Comparison of ENCODE assay signal across 8 cellular contexts in genomic region chr12:6430990-6431353, GRCh38. TPM values are rescaled to one million over a fixed set of nuclear protein-coding genes. Genes with fewer than 3 reads are reported as not detected.
DNase-seq lines count a peak whose midpoint lies in the region; ATAC-seq and TF ChIP-seq lines count a peak whose summit lies in the region.

No MANE protein-coding gene starts in this region.

- H3K4me3 ChIP-seq in breast epithelium, result peak overlapping the region in 1 of 3 donors; percentile 58
- H3K4me3 ChIP-seq in adipocyte (ENCODE audit: low read length), result peak overlapping the region; percentile 68
- peak overlapping the region; percentile 17 for H3K4me3 ChIP-seq in lower lobe of right lung

- H3K4me1 ChIP-seq in breast epithelium, result peaks cover 0 to 3% of the 10 kb centered on the region in 2 donors
- peaks cover 19% of the 10 kb centered on the region for H3K4me1 ChIP-seq in adipocyte (ENCODE audit: control insufficient read depth, insufficient read depth, low read length)
- H3K4me1 ChIP-seq in lower lobe of right lung, result peaks cover 13% of the 10 kb centered on the region

- intact Hi-C loops in MCF 10A (cut with micrococcal nuclease), result loop anchor here (1.0 kb wide), 2 partner anchors 20 to 103 kb away; partner anchors contain the start of gene GAPDH
- intact Hi-C loops in breast epithelium (cut with DNase I; ENCODE audit: low total_unique reads), result no loop called here
- intact Hi-C loops in lower lobe of right lung (cut with DNase I), result no loop called here

- BruUV-seq in MCF 10A (replicated peaks; lab: Mats Ljungman, UMichigan), result no TSS peak

- DNase-seq in MCF 10A (ENCODE audit: unreplicated experiment), result no peak
- DNase-seq in breast epithelium (ENCODE audit: low spot score in 2 of 2), result no peak
- no peak for DNase-seq in adipocyte (ENCODE audit: low read depth)
- no peak for DNase-seq in lower lobe of right lung
- no peak for DNase-seq in type B pancreatic cell (ENCODE audit: extremely low spot score, unreplicated experiment)
- DNase-seq in NCI-H1436 treated with DMSO at 0.1 percent for 48 hours (lab: John Stamatoyannopoulos, UW), result no peak
- DNase-seq in NCI-H128 (lab: John Stamatoyannopoulos, UW; ENCODE audit: unreplicated experiment), result no peak
- DNase-seq in HT-29 (ENCODE audit: low spot score), result no peak

- H3K27me3 Mint-ChIP-seq in MCF 10A (ENCODE audit: insufficient read depth, unreplicated experiment) (no peaks in the 10 kb centered on the region), type B pancreatic cell (peaks cover 8% of the 10 kb centered on the region)

- peak overlapping the region; percentile 77 for H3K9ac ChIP-seq in adipocyte (ENCODE audit: low read length)

- TF ChIP-seq POLR2A in breast epithelium (IDR thresholded peaks at IDR 0.05), result no peak

- H3K27ac ChIP-seq in breast epithelium (peak overlapping the region in 1 of 2 donors; percentile 80), lower lobe of right lung (peak overlapping the region; percentile 52)

- H3K27ac Mint-ChIP-seq in MCF 10A (ENCODE audit: low read depth, unreplicated experiment) (peak overlapping the region; percentile 81), type B pancreatic cell (peak overlapping the region; percentile 73)

- H3K9me3 ChIP-seq in breast epithelium (no peaks in the 10 kb centered on the region), adipocyte (ENCODE audit: control insufficient read depth, low read length) (no peaks in the 10 kb centered on the region), lower lobe of right lung (no peaks in the 10 kb centered on the region)

- POLR2A ChIA-PET in MCF 10A (lab: Yijun Ruan, JAX), result interaction anchor here (0.8 to 2.2 kb wide), 2 partner anchors 20 to 108 kb away, joined by 5 to 6 read pairs; partner anchors contain the start of gene TAPBPL

- H3K36me3 Mint-ChIP-seq in MCF 10A (ENCODE audit: insufficient read depth, unreplicated experiment) (no peaks in the 10 kb centered on the region), type B pancreatic cell (peaks cover 3% of the 10 kb centered on the region)

- H3K9me3 Mint-ChIP-seq in MCF 10A (ENCODE audit: unreplicated experiment), result no peaks in the 10 kb centered on the region
- no peaks in the 10 kb centered on the region for H3K9me3 Mint-ChIP-seq in type B pancreatic cell

- H3K36me3 ChIP-seq in breast epithelium (no peaks in the 10 kb centered on the region), adipocyte (ENCODE audit: control insufficient read depth, insufficient read depth, low read length, severe bottlenecking) (no peaks in the 10 kb centered on the region), lower lobe of right lung (no peaks in the 10 kb centered on the region)

- TF ChIP-seq CTCF in MCF 10A (IDR thresholded peaks at IDR 0.05; ENCODE audit: unreplicated experiment) (no peak), breast epithelium (IDR thresholded peaks at IDR 0.05) (no peak), lower lobe of right lung (IDR thresholded peaks at IDR 0.05) (no peak), type B pancreatic cell (conservative IDR thresholded peaks at IDR 0.05) (no peak)

- H3K27me3 ChIP-seq in breast epithelium, result no peaks in the 10 kb centered on the region
- H3K27me3 ChIP-seq in adipocyte (replicated peaks; ENCODE audit: control insufficient read depth, insufficient read depth, low read length), result no peaks in the 10 kb centered on the region
- H3K27me3 ChIP-seq in lower lobe of right lung (ENCODE audit: low read depth), result no peaks in the 10 kb centered on the region

- peaks cover 17% of the 10 kb centered on the region for H3K4me1 Mint-ChIP-seq in MCF 10A (ENCODE audit: insufficient read depth, unreplicated experiment)
- peaks cover 11% of the 10 kb centered on the region for H3K4me1 Mint-ChIP-seq in type B pancreatic cell (ENCODE audit: unreplicated experiment)

- peak overlapping the region; percentile 60 for H3K4me3 Mint-ChIP-seq in MCF 10A (ENCODE audit: unreplicated experiment)
- no peak overlapping the region for H3K4me3 Mint-ChIP-seq in type B pancreatic cell

- CTCF ChIA-PET in MCF 10A (lab: Yijun Ruan, JAX), result interaction anchor here (1.1 kb wide), 1 partner anchor 34 kb away, joined by 4 read pairs; no protein-coding TSS in a partner anchor

- peak in 1 of 2 donors; percentile 55 for ATAC-seq in lower lobe of right lung

RNA-seq across cellular contexts. Expression of gene CD27, which starts 13.8 kb away (rescaled TPM):
- total RNA-seq in MCF 10A (2022) (not detected in 2 replicates), breast epithelium (1 to 10 TPM in 2 of 3 donors, under 1 TPM in 1; 0.64 to 4.3 (median 2.6) TPM), lower lobe of right lung (2.3 TPM), type B pancreatic cell (ENCODE audit: low replicate concordance) (not detected in 2 replicates)
- 0.23 TPM in 1 of 2 replicates, not detected in the other for total RNA-seq in HT-29 (2014; rRNA removed; shearing (Covaris generic))

RNA-seq across cellular contexts. Expression of gene TAPBPL, which starts 20.9 kb away (rescaled TPM):
- total RNA-seq in MCF 10A (2022) (8.1 and 9.3 TPM in 2 replicates), breast epithelium (10 to 100 TPM; 16.5 to 24.6 (median 22.9) TPM), lower lobe of right lung (32.4 TPM), type B pancreatic cell (ENCODE audit: low replicate concordance) (12.4 and 21.1 TPM in 2 replicates)
- total RNA-seq in HT-29 (2014; rRNA removed; shearing (Covaris generic)), result 9.6 and 11.0 TPM in 2 replicates

RNA-seq across cellular contexts. Expression of gene VAMP1, which starts 39.5 kb away (rescaled TPM):
- 2.5 and 2.9 TPM in 2 replicates for total RNA-seq in MCF 10A (2022)
- total RNA-seq in breast epithelium, result 10 to 100 TPM in 2 of 3 donors, 1 to 10 TPM in 1; 8.2 to 12.5 (median 11.1) TPM
- 6.8 TPM for total RNA-seq in lower lobe of right lung
- total RNA-seq in type B pancreatic cell (ENCODE audit: low replicate concordance), result 10.1 and 12.7 TPM in 2 replicates
- 11.5 and 23.0 TPM in 2 replicates for total RNA-seq in HT-29 (2014; rRNA removed; shearing (Covaris generic))

RNA-seq across cellular contexts. Expression of gene LTBR, which starts 47.0 kb away (rescaled TPM):
- total RNA-seq in MCF 10A (2022) (158 and 169 TPM in 2 replicates), breast epithelium (100 to 1,000 TPM in 2 of 3 donors, 10 to 100 TPM in 1; 90.1 to 115 (median 108) TPM), lower lobe of right lung (122 TPM), type B pancreatic cell (ENCODE audit: low replicate concordance) (18.5 and 98.5 TPM in 2 replicates)
- 176 and 234 TPM in 2 replicates for total RNA-seq in HT-29 (2014; rRNA removed; shearing (Covaris generic))

RNA-seq across cellular contexts. Expression of gene SCNN1A, which starts 55.6 kb away (rescaled TPM):
- 136 and 139 TPM in 2 replicates for total RNA-seq in MCF 10A (2022)
- total RNA-seq in breast epithelium, result 100 to 1,000 TPM in 1 of 3 donors, 10 to 100 TPM in 1, 1 to 10 TPM in 1; 1.3 to 175 (median 93.7) TPM
- 156 TPM for total RNA-seq in lower lobe of right lung
- 29.2 and 72.7 TPM in 2 replicates for total RNA-seq in type B pancreatic cell (ENCODE audit: low replicate concordance)
- 161 and 221 TPM in 2 replicates for total RNA-seq in HT-29 (2014; rRNA removed; shearing (Covaris generic))
